24 cellular contexts compared by ENCODE assay signal in the genomic region with DNA sequence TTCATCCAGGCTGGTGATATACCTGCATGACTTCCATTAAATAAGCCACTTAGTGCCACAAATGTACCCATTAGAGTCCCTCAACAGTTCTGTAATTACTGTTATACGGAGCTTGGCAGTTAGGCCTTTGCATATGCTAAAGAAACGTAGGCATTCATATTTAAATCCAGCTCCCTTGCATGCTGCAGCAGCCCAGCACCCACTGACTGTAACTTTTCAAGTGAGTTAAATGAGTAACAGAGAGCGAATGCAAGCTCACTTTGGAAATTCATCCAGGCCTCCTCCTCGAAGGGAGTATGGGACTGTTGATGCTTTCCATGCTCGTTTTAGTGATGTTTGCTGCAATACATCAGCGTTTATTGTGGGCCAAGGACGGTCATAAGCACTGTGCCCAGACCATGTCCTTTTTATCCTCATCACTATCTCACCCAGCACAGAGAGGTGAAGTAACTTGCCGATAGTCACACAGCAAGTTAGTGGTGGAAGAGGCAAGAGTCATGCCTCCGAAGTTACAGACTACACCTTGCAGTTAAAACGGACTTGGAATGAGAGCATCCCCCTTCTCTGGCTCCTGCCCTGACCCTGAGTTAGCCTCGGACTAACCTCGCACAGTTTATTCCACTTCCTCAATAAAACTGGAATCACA.
"Had no signal": no experiment of that assay in that cellular context is flagged by ENCODE, and none has a peak within 500 bp of the region (broad histone marks: within the 10 kb centered on the region; RNA-seq: fewer than 3 reads in every experiment).

No MANE protein-coding gene starts in this region.

- H3K27me3 ChIP-seq: cardiac muscle cell, ovary had no signal

- H3K27ac ChIP-seq: cardiac muscle cell, esophagus squamous epithelium, heart right ventricle, ovary, upper lobe of right lung had no signal

- H3K36me3 Mint-ChIP-seq: activated CD8-positive, alpha-beta memory T cell treated with anti-CD3 and anti-CD28 coated beads, Interleukin-2, amount 10 ng/mL, durations not matched to agents 7 days and 5 days; activated naive CD8-positive, alpha-beta T cell treated with anti-CD3 and anti-CD28 coated beads, Interleukin-2, amount 10 ng/mL, durations not matched to agents 7 days and 5 days; stimulated activated naive B cell treated with anti-CD40 and anti-IgM and Interleukin-4, amounts not matched to agents 10 μg/mL and 1 μg/mL and 100 μg/mL, for 72 hours had no signal

- FAIRE-seq: endothelial cell of umbilical vein, keratinocyte had no signal

- H3K9me3 ChIP-seq: esophagus squamous epithelium, heart right ventricle, ovary, upper lobe of right lung had no signal

- ATAC-seq: activated CD8-positive, alpha-beta memory T cell treated with anti-CD3 and anti-CD28 coated beads, Interleukin-2, amount 10 ng/mL, durations not matched to agents 7 days and 5 days; activated T-helper 17 cell treated with anti-CD3 and anti-CD28 coated beads, Interleukin-2, amount 50 U/mL, for 72 hours; sciatic nerve; stimulated activated naive B cell treated with anti-CD40 and anti-IgM and Interleukin-4, amounts not matched to agents 10 μg/mL and 1 μg/mL and 100 μg/mL, for 72 hours had no signal

- H3K4me3 ChIP-seq: cardiac muscle cell, esophagus squamous epithelium, heart right ventricle, ovary, smooth muscle cell, upper lobe of right lung had no signal

- H3K9me3 Mint-ChIP-seq: activated CD4-positive, alpha-beta memory T cell treated with anti-CD3 and anti-CD28 coated beads, Interleukin-2, amount 10 ng/mL, durations not matched to agents 7 days and 5 days; activated naive CD8-positive, alpha-beta T cell treated with anti-CD3 and anti-CD28 coated beads, Interleukin-2, amount 10 ng/mL, durations not matched to agents 7 days and 5 days; activated T-helper 17 cell treated with anti-CD3 and anti-CD28 coated beads, Interleukin-2, amount 50 U/mL, for 72 hours; dendritic cell treated with granulocyte-macrophage colony-stimulating factor and Interleukin-4, amounts not matched to agents 40 ng/mL and 50 ng/mL, for 4 days had no signal

- H3K4me1 ChIP-seq: upper lobe of right lung had no signal

- H3K4me2 ChIP-seq: smooth muscle cell had no signal

- H3K27ac Mint-ChIP-seq: activated CD4-positive, alpha-beta memory T cell treated with anti-CD3 and anti-CD28 coated beads, Interleukin-2, amount 10 ng/mL, durations not matched to agents 7 days and 5 days; activated CD8-positive, alpha-beta memory T cell treated with anti-CD3 and anti-CD28 coated beads, Interleukin-2, amount 10 ng/mL, durations not matched to agents 7 days and 5 days; activated naive CD8-positive, alpha-beta T cell treated with anti-CD3 and anti-CD28 coated beads, Interleukin-2, amount 10 ng/mL, durations not matched to agents 7 days and 5 days; activated T-helper 17 cell treated with anti-CD3 and anti-CD28 coated beads, Interleukin-2, amount 50 U/mL, for 72 hours; dendritic cell treated with granulocyte-macrophage colony-stimulating factor and Interleukin-4, amounts not matched to agents 40 ng/mL and 50 ng/mL, for 4 days; nephron progenitor cell; stimulated activated naive B cell treated with anti-CD40 and anti-IgM and Interleukin-4, amounts not matched to agents 10 μg/mL and 1 μg/mL and 100 μg/mL, for 72 hours had no signal

- H3K4me3 Mint-ChIP-seq: activated CD4-positive, alpha-beta memory T cell treated with anti-CD3 and anti-CD28 coated beads, Interleukin-2, amount 10 ng/mL, durations not matched to agents 7 days and 5 days; activated CD8-positive, alpha-beta memory T cell treated with anti-CD3 and anti-CD28 coated beads, Interleukin-2, amount 10 ng/mL, durations not matched to agents 7 days and 5 days; activated naive CD8-positive, alpha-beta T cell treated with anti-CD3 and anti-CD28 coated beads, Interleukin-2, amount 10 ng/mL, durations not matched to agents 7 days and 5 days; activated T-helper 17 cell treated with anti-CD3 and anti-CD28 coated beads, Interleukin-2, amount 50 U/mL, for 72 hours; dendritic cell treated with granulocyte-macrophage colony-stimulating factor and Interleukin-4, amounts not matched to agents 40 ng/mL and 50 ng/mL, for 4 days; nephron progenitor cell; stimulated activated naive B cell treated with anti-CD40 and anti-IgM and Interleukin-4, amounts not matched to agents 10 μg/mL and 1 μg/mL and 100 μg/mL, for 72 hours had no signal

- DNase-seq: activated CD4-positive, alpha-beta memory T cell treated with anti-CD3 and anti-CD28 coated beads, Interleukin-2, amount 10 ng/mL, durations not matched to agents 7 days and 5 days; activated CD4-positive, alpha-beta T cell treated with anti-CD3 and anti-CD28 coated beads for 4 hours; activated CD8-positive, alpha-beta memory T cell treated with anti-CD3 and anti-CD28 coated beads, Interleukin-2, amount 10 ng/mL, durations not matched to agents 7 days and 5 days; activated naive CD4-positive, alpha-beta T cell treated with Interleukin-2 at 50 U/mL for 16 hours; activated naive CD8-positive, alpha-beta T cell treated with anti-CD3 and anti-CD28 coated beads, Interleukin-2, amount 10 ng/mL, durations not matched to agents 7 days and 5 days; amygdala; effector CD8-positive, alpha-beta T cell; esophagus squamous epithelium; heart right ventricle; midbrain; nephron progenitor cell; ovary; stimulated activated CD4-positive, alpha-beta T cell treated with anti-CD3 and anti-CD28 coated beads, Interleukin-4, amount 100 ng/mL, for 4 hours; stimulated activated naive B cell treated with anti-CD40 and anti-IgM and Interleukin-4, amounts not matched to agents 10 μg/mL and 1 μg/mL and 100 μg/mL, for 72 hours; SW 1271; T-helper 2 cell; upper lobe of right lung had no signal

- H3K4me1 Mint-ChIP-seq: activated CD4-positive, alpha-beta memory T cell treated with anti-CD3 and anti-CD28 coated beads, Interleukin-2, amount 10 ng/mL, durations not matched to agents 7 days and 5 days; activated CD8-positive, alpha-beta memory T cell treated with anti-CD3 and anti-CD28 coated beads, Interleukin-2, amount 10 ng/mL, durations not matched to agents 7 days and 5 days; activated naive CD8-positive, alpha-beta T cell treated with anti-CD3 and anti-CD28 coated beads, Interleukin-2, amount 10 ng/mL, durations not matched to agents 7 days and 5 days; activated T-helper 17 cell treated with anti-CD3 and anti-CD28 coated beads, Interleukin-2, amount 50 U/mL, for 72 hours; stimulated activated naive B cell treated with anti-CD40 and anti-IgM and Interleukin-4, amounts not matched to agents 10 μg/mL and 1 μg/mL and 100 μg/mL, for 72 hours had no signal

- H3K36me3 ChIP-seq: cardiac muscle cell, esophagus squamous epithelium, heart right ventricle, ovary, upper lobe of right lung had no signal
